8 cellular contexts compared by ENCODE assay signal in the genomic region with DNA sequence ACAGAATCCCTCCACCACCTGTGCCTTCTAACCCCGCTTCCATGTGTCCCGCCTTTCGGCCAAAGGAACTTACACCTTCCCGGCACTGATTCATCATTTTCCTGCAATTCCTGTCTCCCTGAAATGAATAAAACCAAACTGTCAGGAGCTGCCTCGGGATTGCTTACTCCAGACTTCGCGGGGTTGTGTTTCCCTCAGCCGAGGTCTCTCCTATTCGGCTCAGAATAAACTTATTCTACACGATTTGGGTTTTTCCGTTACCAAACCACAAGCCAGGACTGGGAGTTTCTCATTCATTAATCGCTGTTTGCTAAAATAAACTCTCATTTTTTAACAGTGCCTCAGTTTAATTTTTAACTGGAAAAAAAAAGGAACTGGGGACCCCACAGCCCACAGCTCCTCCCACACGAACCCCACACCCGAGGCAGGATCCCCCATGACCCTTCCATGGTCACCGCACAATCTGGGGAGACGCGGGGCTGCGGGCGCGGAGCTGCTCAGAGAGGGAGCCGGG. TPM values are rescaled to one million over a fixed set of nuclear protein-coding genes. Genes with fewer than 3 reads are reported as not detected.
A peak's percentile ranks its signal among the peaks of the same experiment; 100 is the strongest.
DNase-seq lines count a peak whose midpoint lies in the region; ATAC-seq and TF ChIP-seq lines count a peak whose summit lies in the region.

No MANE protein-coding gene starts in this region.

- intact Hi-C loops in CD4-positive, alpha-beta memory T cell (cut with micrococcal nuclease), result no loop called here

- peaks cover 11 to 19% of the 10 kb centered on the region in 2 donors for H3K27me3 Mint-ChIP-seq in CD4-positive, alpha-beta memory T cell
- peaks cover 2% of the 10 kb centered on the region; the same call in 1 of the 2 replicates for H3K27me3 Mint-ChIP-seq in HFFc6 (ENCODE audit: insufficient read depth)

- H3K27me3 ChIP-seq in CD4-positive, alpha-beta memory T cell (ENCODE audit: insufficient read depth, low read length), result no peaks in the 10 kb centered on the region
- H3K27me3 ChIP-seq in WERI-Rb-1 (ENCODE audit: insufficient read depth, low read depth, severe bottlenecking), result no peaks in the 10 kb centered on the region
- H3K27me3 ChIP-seq in iPS-18a (ENCODE audit: control insufficient read depth, insufficient read depth, low read length), result no peaks in the 10 kb centered on the region

- H3K4me1 ChIP-seq in CD4-positive, alpha-beta memory T cell (ENCODE audit: insufficient read depth, low read length), result peaks cover 13% of the 10 kb centered on the region
- peaks cover 4% of the 10 kb centered on the region for H3K4me1 ChIP-seq in iPS-18a (ENCODE audit: control insufficient read depth, low read depth, low read length)

- H3K9ac ChIP-seq in iPS-18a (ENCODE audit: low read length), result peak overlapping the region; percentile 61

- peaks cover 2 to 23% (median 8%) of the 10 kb centered on the region in 8 donors for H3K9me3 Mint-ChIP-seq in CD4-positive, alpha-beta memory T cell
- H3K9me3 Mint-ChIP-seq in HFFc6, result peaks cover 16% of the 10 kb centered on the region

- POLR2A ChIA-PET in CD4-positive, alpha-beta memory T cell (lab: Charles Lee; ENCODE audit: partially characterized antibody), result interaction anchor here (0.6 to 1.5 kb wide), 4 partner anchors 55 to 342 kb away, joined by 3 to 4 read pairs (median 3); no protein-coding TSS in a partner anchor

- H3K9me3 ChIP-seq in CD4-positive, alpha-beta memory T cell (ENCODE audit: control insufficient read depth in 1 of 2, low read length in 2 of 2), result no peaks in the 10 kb centered on the region
- H3K9me3 ChIP-seq in WERI-Rb-1 (ENCODE audit: severe bottlenecking) (no peaks in the 10 kb centered on the region), iPS-18a (ENCODE audit: control insufficient read depth, low read depth, low read length) (peaks cover under 1% of the 10 kb centered on the region)

- TF ChIP-seq CTCF in HFFc6 (IDR thresholded peaks at IDR 0.05) (no peak), WERI-Rb-1 (IDR thresholded peaks at IDR 0.05; ENCODE audit: low read depth, low read length) (no peak)

- peaks cover 8 to 13% (median 11%) of the 10 kb centered on the region in 4 donors for H3K4me1 Mint-ChIP-seq in CD4-positive, alpha-beta memory T cell
- H3K4me1 Mint-ChIP-seq in HFFc6 (ENCODE audit: low read depth), result peaks cover 12% of the 10 kb centered on the region

- no peak overlapping the region for H3K27ac ChIP-seq in CD4-positive, alpha-beta memory T cell (ENCODE audit: low read depth, low read length)
- H3K27ac ChIP-seq in WERI-Rb-1 (peak overlapping the region; percentile 88), iPS-18a (ENCODE audit: low read length) (no peak overlapping the region)

- peak overlapping the region in 1 of 2 donors; percentile 55 for H3K4me3 ChIP-seq in CD4-positive, alpha-beta memory T cell (ENCODE audit: low read length in 2 of 2)
- H3K4me3 ChIP-seq in WERI-Rb-1 (ENCODE audit: low read depth, low read length) (peak overlapping the region; percentile 77), iPS-18a (ENCODE audit: low read length) (peak overlapping the region; percentile 83)

- H3K27ac Mint-ChIP-seq in CD4-positive, alpha-beta memory T cell, result no peak overlapping the region
- H3K27ac Mint-ChIP-seq in HFFc6, result 0 out of 2 replicates have a peak overlapping the region, but pooled peaks have one; percentile 2

- ATAC-seq in stimulated activated naive CD8-positive, alpha-beta T cell treated with anti-CD3 and anti-CD28 coated beads, Interleukin-15, Interleukin-2, amounts not matched to agents 100 U/mL and 50 U/mL, for 24 hours, result peak; percentile 37

- no peaks in the 10 kb centered on the region for H3K36me3 ChIP-seq in CD4-positive, alpha-beta memory T cell (ENCODE audit: insufficient read depth, low read length)
- 0 out of 2 replicates have a peak, but pooled peaks cover 3% of the 10 kb centered on the region for H3K36me3 ChIP-seq in WERI-Rb-1
- H3K36me3 ChIP-seq in iPS-18a (ENCODE audit: control insufficient read depth, low read depth, low read length), result peaks cover 5% of the 10 kb centered on the region

- CTCF ChIA-PET in CD4-positive, alpha-beta memory T cell (lab: Charles Lee; ENCODE audit: partially characterized antibody), result interaction anchor here (1.2 to 1.4 kb wide), 2 partner anchors 10 to 129 kb away, joined by 3 to 4 read pairs; no protein-coding TSS in a partner anchor

- no peak for DNase-seq in CD4-positive, alpha-beta memory T cell
- peak; percentile 21 for DNase-seq in HFFc6
- DNase-seq in WERI-Rb-1, result peak; percentile 12
- no peak for DNase-seq in stimulated activated naive CD8-positive, alpha-beta T cell treated with anti-CD3 and anti-CD28 coated beads, Interleukin-15, Interleukin-2, amounts not matched to agents 100 U/mL and 50 U/mL, for 24 hours
- no peak for DNase-seq in RPMI8226
- DNase-seq in UCSD-AML1 (lab: John Stamatoyannopoulos, UW; ENCODE audit: unreplicated experiment), result no peak
- DNase-seq in activated effector memory CD4-positive, alpha-beta T cell treated with anti-CD3 and anti-CD28 coated beads, Interleukin-2, amount 50 U/mL, for 16 hours, result no peak

- H3K36me3 Mint-ChIP-seq in CD4-positive, alpha-beta memory T cell, result peaks cover 0 to 6% of the 10 kb centered on the region in 2 donors
- H3K36me3 Mint-ChIP-seq in HFFc6 (ENCODE audit: low read depth), result peaks cover 13% of the 10 kb centered on the region; the same call in 1 of the 2 replicates

- H3K4me3 Mint-ChIP-seq in CD4-positive, alpha-beta memory T cell, result peak overlapping the region; percentile 63 to 84 (median 80)
- H3K4me3 Mint-ChIP-seq in HFFc6, result peak overlapping the region; percentile 85

RNA-seq across cellular contexts. Expression of gene ZNF878, which starts 0.6 kb away (rescaled TPM):
- total RNA-seq in CD4-positive, alpha-beta memory T cell, result not detected
- polyA plus RNA-seq in CD4-positive, alpha-beta memory T cell, result not detected
- under 1 TPM in 3 of 6 experiments, not detected in 3; 0.11 to 0.17 (median 0.17) TPM for total RNA-seq in HFFc6 (2021; fragmentation: NEBNext Ultra II Directional; extraction: Animal tissue kit (Norgen Biotek cat#: 25700))

RNA-seq across cellular contexts. Expression of gene ZNF844, which starts 12.4 kb away (rescaled TPM):
- total RNA-seq in CD4-positive, alpha-beta memory T cell, result 1 to 10 TPM; 8.8 to 9.8 TPM
- polyA plus RNA-seq in CD4-positive, alpha-beta memory T cell, result 1 to 10 TPM; 2.3 to 3.2 TPM
- 1 to 10 TPM; 1.1 to 4.1 (median 1.3) TPM for total RNA-seq in HFFc6 (2021; fragmentation: NEBNext Ultra II Directional; extraction: Animal tissue kit (Norgen Biotek cat#: 25700))

RNA-seq across cellular contexts. Expression of gene ZNF433, which starts 16.6 kb away (rescaled TPM):
- under 1 TPM; 0.38 to 0.44 TPM for total RNA-seq in CD4-positive, alpha-beta memory T cell
- 1 to 10 TPM in 1 of 2 donors, under 1 TPM in 1; 0.98 to 2.2 TPM for polyA plus RNA-seq in CD4-positive, alpha-beta memory T cell
- total RNA-seq in HFFc6 (2021; fragmentation: NEBNext Ultra II Directional; extraction: Animal tissue kit (Norgen Biotek cat#: 25700)), result 1 to 10 TPM; 3.2 to 4.1 (median 3.8) TPM

Comparison
In these comparisons a context has a peak if more than half of its experiments do, and no peak if none do; other contexts are left out.
1. DNase-seq: peak in HFFc6 (single experiment) and WERI-Rb-1 (single experiment); none in CD4-positive, alpha-beta memory T cell (0 of 5), stimulated activated naive CD8-positive, alpha-beta T cell treated with anti-CD3 and anti-CD28 coated beads, Interleukin-15, Interleukin-2, amounts not matched to agents 100 U/mL and 50 U/mL, for 24 hours (single experiment), RPMI8226 (single experiment), UCSD-AML1 (single experiment) and activated effector memory CD4-positive, alpha-beta T cell treated with anti-CD3 and anti-CD28 coated beads, Interleukin-2, amount 50 U/mL, for 16 hours (single experiment).